Comparison of ENCODE assay signal across 8 cellular contexts in genomic region chr17:42928714-42929496, GRCh38. TPM values are rescaled to one million over a fixed set of nuclear protein-coding genes. Genes with fewer than 3 reads are reported as not detected.
DNase-seq lines count a peak whose midpoint lies in the region; ATAC-seq and TF ChIP-seq lines count a peak whose summit lies in the region.

No MANE protein-coding gene starts in this region.

- peaks cover 7 to 23% of the 10 kb centered on the region in 2 donors for H3K4me1 ChIP-seq in left lung

- no peaks in the 10 kb centered on the region for H3K9me3 ChIP-seq in left lung

- no peaks in the 10 kb centered on the region for H3K36me3 ChIP-seq in left lung

- intact Hi-C loops in left lung (cut with DNase I) = loop anchor here in 1 of 2 donors (5.0 kb wide), 1 partner anchor 82 kb away; no protein-coding TSS in a partner anchor

- TF ChIP-seq CTCF in choroid plexus epithelial cell (conservative IDR thresholded peaks at IDR 0.05; ENCODE audit: low read depth, low read length) (peak; percentile 73), left lung (IDR thresholded peaks at IDR 0.05) (peak; percentile 61 to 74)

- peak; percentile 96 for ATAC-seq in left lung
- ATAC-seq in GM18511 (IDR thresholded peaks at IDR 0.05; ENCODE audit: unreplicated experiment) = no peak

- H3K27ac ChIP-seq in left lung = peak overlapping the region; percentile 75 to 86

- no peaks in the 10 kb centered on the region for H3K27me3 ChIP-seq in left lung

- H3K4me3 ChIP-seq in Jurkat, Clone E6-1 (ENCODE audit: low read length) = no peak overlapping the region
- H3K4me3 ChIP-seq in choroid plexus epithelial cell (ENCODE audit: low read depth, low read length) (no peak overlapping the region), left lung (no peak overlapping the region)

- DNase-seq in activated T-cell treated with anti-CD3 and anti-CD28 coated beads for 48 hours (ENCODE audit: low read depth) (peak; percentile 29), activated T-cell treated with anti-CD3 and anti-CD28 coated beads for 4 hours (no peak), SKM-1 (lab: John Stamatoyannopoulos, UW; ENCODE audit: unreplicated experiment) (peak; percentile 62), choroid plexus epithelial cell (ENCODE audit: low read depth) (peak; percentile 93), left lung (peak in 1 of 2 donors; percentile 52)
- peak; percentile 55 for DNase-seq in Jurkat, Clone E6-1 (ENCODE audit: low read depth, low spot score)
- peak; percentile 15 for DNase-seq in stimulated activated CD8-positive, alpha-beta memory T cell treated with anti-CD3 and anti-CD28 coated beads, Interleukin-4, amount 100 ng/mL, for 24 hours (ENCODE audit: low read depth)

RNA-seq across cellular contexts. Expression of gene G6PC1, which starts 28.3 kb away (rescaled TPM):
- polyA plus RNA-seq in Jurkat, Clone E6-1 (2012; ENCODE audit: insufficient read depth, insufficient read length) = not detected
- not detected for total RNA-seq in left lung

RNA-seq across cellular contexts. Expression of gene AARSD1, which starts 35.3 kb away (rescaled TPM):
- polyA plus RNA-seq in Jurkat, Clone E6-1 (2012; ENCODE audit: insufficient read depth, insufficient read length) = 115 TPM
- 10 to 100 TPM; 27.5 to 34.7 TPM for total RNA-seq in left lung

RNA-seq across cellular contexts. Expression of gene PTGES3L, which starts 51.0 kb away (rescaled TPM):
- polyA plus RNA-seq in Jurkat, Clone E6-1 (2012; ENCODE audit: insufficient read depth, insufficient read length) = 6.6 TPM
- under 1 TPM; 0.26 to 0.65 TPM for total RNA-seq in left lung

RNA-seq across cellular contexts. Expression of gene RUNDC1, which starts 51.5 kb away (rescaled TPM):
- polyA plus RNA-seq in Jurkat, Clone E6-1 (2012; ENCODE audit: insufficient read depth, insufficient read length) = 11.3 TPM
- total RNA-seq in left lung = 10 to 100 TPM; 14.9 to 16.9 TPM
